Comparison of ENCODE assay signal across 33 cellular contexts in the genomic region with DNA sequence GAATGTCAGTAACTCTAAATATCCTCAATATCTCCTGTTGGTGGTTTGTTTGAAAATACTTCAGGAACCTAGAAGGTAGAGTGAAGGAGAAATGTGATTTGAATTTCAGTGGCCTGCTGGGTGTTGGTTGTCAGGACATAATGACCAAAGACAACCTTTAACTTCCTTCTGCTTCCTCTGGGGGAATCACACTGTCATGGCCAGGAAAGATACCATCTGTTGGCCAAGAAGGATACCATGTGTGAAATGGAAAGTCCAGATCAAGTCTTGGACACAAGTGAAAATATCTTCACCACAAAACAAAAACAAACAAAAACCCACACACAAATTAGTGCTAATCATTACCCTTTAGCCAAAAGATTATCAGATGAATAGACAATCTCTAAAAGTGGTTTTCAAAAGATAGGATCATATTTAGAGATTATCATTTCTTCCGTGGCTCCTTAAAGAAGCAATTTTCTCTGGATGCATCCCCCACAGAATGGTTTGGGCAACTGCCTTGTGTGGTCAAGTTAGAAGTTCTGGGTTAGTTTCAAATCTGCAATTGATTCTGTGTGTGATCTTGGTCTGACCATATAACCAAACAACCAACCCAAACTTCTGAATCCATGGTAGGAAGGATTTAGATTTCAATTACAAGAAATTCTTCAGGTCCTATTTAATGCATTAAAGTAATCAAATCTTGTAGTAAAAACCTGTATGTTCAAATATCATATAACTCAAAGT. TPM values are rescaled to one million over a fixed set of nuclear protein-coding genes. Genes with fewer than 3 reads are reported as not detected.
A peak's percentile ranks its signal among the peaks of the same experiment; 100 is the strongest.
DNase-seq lines count a peak whose midpoint lies in the region; ATAC-seq, FAIRE-seq and TF ChIP-seq lines count a peak whose summit lies in the region.
"Had no signal": no experiment of that assay in that cellular context is flagged by ENCODE, and none has a peak within 500 bp of the region (broad histone marks: within the 10 kb centered on the region; RNA-seq: fewer than 3 reads in every experiment).

No MANE protein-coding gene starts in this region.

- RAD21 ChIA-PET in GM12878 (lab: Charles Lee; ENCODE audit: unreplicated experiment): no interaction called here

- WGBS in GM12878 (ENCODE audit: insufficient coverage, insufficient replicate concordance, low lambda C conversion rate, missing lambda C conversion rate): 100% methylated on average over 1 of the region's 1 CpG

- ATAC-seq in GM19025 (IDR thresholded peaks at IDR 0.05; ENCODE audit: low read depth, unreplicated experiment): peak; percentile 57
- peak; percentile 37 for ATAC-seq in HG02798 (IDR thresholded peaks at IDR 0.05; ENCODE audit: poor library complexity, unreplicated experiment)
- peak; percentile 85 for ATAC-seq in GM12878
- no peak for ATAC-seq in HG03159 (IDR thresholded peaks at IDR 0.05; ENCODE audit: unreplicated experiment)
- no peak for ATAC-seq in HG03025 (IDR thresholded peaks at IDR 0.05; ENCODE audit: low FRiP score, unreplicated experiment)
- ATAC-seq: left colon, T-cell had no signal

- no peak for TF ChIP-seq RAD21 in GM12878 (IDR thresholded peaks at IDR 0.05; ENCODE audit: insufficient read depth, low read depth, low read length)

- no peaks in the 10 kb centered on the region for H3K27me3 ChIP-seq in GM12878 (replicated peaks in 1 of 2; ENCODE audit: control insufficient read depth in 2 of 2, insufficient read depth in 2 of 2, low read length in 1 of 2)
- H3K27me3 ChIP-seq in BE2C: no peaks in the 10 kb centered on the region
- H3K27me3 ChIP-seq: ascending aorta, heart left ventricle, pancreas, SJSA1 had no signal

- CTCF ChIA-PET in GM12878 (lab: Yijun Ruan, JAX): interaction anchor here (0.6 to 1.3 kb wide), 2 partner anchors 33 to 65 kb away, joined by 3 to 4 read pairs; no protein-coding TSS in a partner anchor

- no peak overlapping the region for H3K4me3 Mint-ChIP-seq in progenitor cell of endocrine pancreas (ENCODE audit: low read depth)
- H3K4me3 Mint-ChIP-seq: activated naive CD8-positive, alpha-beta T cell; stimulated activated naive B cell treated with anti-CD40 and anti-IgM and Interleukin-4, amounts not matched to agents 10 μg/mL and 1 μg/mL and 100 μg/mL, for 72 hours; T-cell had no signal

- no peaks in the 10 kb centered on the region for H3K9me3 Mint-ChIP-seq in progenitor cell of endocrine pancreas (ENCODE audit: low read depth)
- H3K9me3 Mint-ChIP-seq: activated T-helper 2 cell treated with anti-CD3 and anti-CD28 coated beads, Interferon-gamma antibody, Interleukin-2, Interleukin-4, amounts not matched to agents 10 μg/mL and 5 μg/mL and 100 μg/mL, durations not matched to agents 14 hours and 24 hours and 36 hours; naive B cell; stimulated activated naive B cell treated with anti-CD40 and anti-IgM and Interleukin-4, amounts not matched to agents 10 μg/mL and 1 μg/mL and 100 μg/mL, for 72 hours; T-cell had no signal

- H3K9ac ChIP-seq in GM12878 (ENCODE audit: control insufficient read depth, insufficient read depth, low read length): no peak overlapping the region

- peak overlapping the region; percentile 43 for H3K27ac Mint-ChIP-seq in progenitor cell of endocrine pancreas
- H3K27ac Mint-ChIP-seq: activated naive CD8-positive, alpha-beta T cell; activated T-helper 2 cell treated with anti-CD3 and anti-CD28 coated beads, Interferon-gamma antibody, Interleukin-2, Interleukin-4, amounts not matched to agents 10 μg/mL and 5 μg/mL and 100 μg/mL, durations not matched to agents 14 hours and 24 hours and 36 hours; T-cell had no signal

- H3K4me3 ChIP-seq in GM12878: no peak overlapping the region
- no peak overlapping the region for H3K4me3 ChIP-seq in BE2C (ENCODE audit: low read depth, low read length)
- H3K4me3 ChIP-seq: ascending aorta, heart left ventricle, pancreas, SJSA1 had no signal

- no peak for TF ChIP-seq CTCF in GM12878 (IDR thresholded peaks at IDR 0.05 in 2 of 3, conservative IDR thresholded peaks at IDR 0.05 in 1 of 3; ENCODE audit: control insufficient read depth in 2 of 3, extremely low read depth in 1 of 3, insufficient read depth in 1 of 3, low read depth in 3 of 3, low read length in 3 of 3)
- TF ChIP-seq CTCF in progenitor cell of endocrine pancreas (IDR thresholded peaks at IDR 0.05; ENCODE audit: unreplicated experiment): no peak
- no peak for TF ChIP-seq CTCF in BE2C (IDR thresholded peaks at IDR 0.05; ENCODE audit: low read depth, low read length)

- DNase-seq in GM12878 (ENCODE audit: low read depth, low spot score) (no peak), progenitor cell of endocrine pancreas (ENCODE audit: low spot score, unreplicated experiment) (no peak), BE2C (no peak)
- DNase-seq: activated CD4-positive, alpha-beta T cell treated with anti-CD3 and anti-CD28 coated beads, Interleukin-2, amount 50 U/mL, for 48 hours; activated CD4-positive, CD25-positive, alpha-beta regulatory T cell; activated CD8-positive, alpha-beta memory T cell treated with anti-CD3 and anti-CD28 coated beads, Interleukin-2, amount 50 U/mL, for 48 hours; central memory CD4-positive, alpha-beta T cell; HCEC 1CT; IMR-90; left colon; mesendoderm; naive B cell; NCI-H1092 treated with DMSO at 0.1 percent for 48 hours; NCI-H2029 treated with DMSO at 0.1 percent for 48 hours; NCI-H2227 treated with DMSO at 0.1 percent for 48 hours; NCI-H69; pancreas; stimulated activated CD4-positive, alpha-beta T cell treated with anti-CD3 and anti-CD28 coated beads, Interleukin-4, amount 100 ng/mL, for 1 hour; stimulated activated naive B cell treated with anti-CD40 and anti-IgM and Interleukin-4, amounts not matched to agents 10 μg/mL and 1 μg/mL and 100 μg/mL, for 72 hours; T-cell had no signal

- no peak overlapping the region for H2AFZ ChIP-seq in GM12878 (ENCODE audit: control insufficient read depth, low read depth, low read length)

- BruUV-seq in GM12878 (replicated peaks; lab: Mats Ljungman, UMichigan): no TSS peak

- H3K4me1 ChIP-seq in GM12878 (ENCODE audit: control insufficient read depth, insufficient read depth, low read length) (peaks cover 2% of the 10 kb centered on the region; the same call in 1 of the 2 replicates), BE2C (no peaks in the 10 kb centered on the region)

- peaks cover 5% of the 10 kb centered on the region for H3K36me3 Mint-ChIP-seq in progenitor cell of endocrine pancreas (ENCODE audit: insufficient read depth)

- no peaks in the 10 kb centered on the region for H3K79me2 ChIP-seq in GM12878 (ENCODE audit: control insufficient read depth, insufficient read depth, low read length)

- no peak for TF ChIP-seq POLR2A in GM12878 (IDR thresholded peaks at IDR 0.05; ENCODE audit: low read depth, low read length)

- H3K27ac ChIP-seq in GM12878 (ENCODE audit: control insufficient read depth, insufficient read depth): no peak overlapping the region
- H3K27ac ChIP-seq: ascending aorta, pancreas, SJSA1 had no signal

- TF ChIP-seq EP300 in GM12878 (IDR thresholded peaks at IDR 0.05; ENCODE audit: borderline replicate concordance in 1 of 2, control insufficient read depth in 1 of 2, low read depth in 2 of 2, low read length in 2 of 2): no peak

- no peaks in the 10 kb centered on the region for H3K27me3 Mint-ChIP-seq in progenitor cell of endocrine pancreas
- H3K27me3 Mint-ChIP-seq: activated naive CD8-positive, alpha-beta T cell; naive B cell; stimulated activated naive B cell treated with anti-CD40 and anti-IgM and Interleukin-4, amounts not matched to agents 10 μg/mL and 1 μg/mL and 100 μg/mL, for 72 hours; T-cell had no signal

- POLR2A ChIA-PET in GM12878 (lab: Charles Lee): no interaction called here

- H4K20me1 ChIP-seq in GM12878 (ENCODE audit: control insufficient read depth, insufficient read depth): no peaks in the 10 kb centered on the region

- no peak overlapping the region for H3K4me2 ChIP-seq in GM12878 (ENCODE audit: control insufficient read depth, insufficient read depth)

- no peaks in the 10 kb centered on the region for H3K9me3 ChIP-seq in GM12878 (replicated peaks; ENCODE audit: control insufficient read depth, insufficient read depth, low read length)
- H3K9me3 ChIP-seq in BE2C: no peaks in the 10 kb centered on the region
- H3K9me3 ChIP-seq: ascending aorta, heart left ventricle, pancreas, SJSA1 had no signal

- in situ Hi-C loops in GM12878 (cut with MboI): no loop called here

- FAIRE-seq in GM12878 (lab: Jason Lieb, UNC): peak; percentile 35
- FAIRE-seq: pancreas, urothelium cell line had no signal

- intact Hi-C loops in GM12878 (cut with micrococcal nuclease; ENCODE audit: unreplicated experiment): no loop called here

- H3K4me1 Mint-ChIP-seq in progenitor cell of endocrine pancreas (ENCODE audit: low read depth): peaks cover 3% of the 10 kb centered on the region

- H3K36me3 ChIP-seq in GM12878 (ENCODE audit: control insufficient read depth in 2 of 2, insufficient read depth in 2 of 2, low read length in 1 of 2) (no peaks in the 10 kb centered on the region), BE2C (no peaks in the 10 kb centered on the region)
- H3K36me3 ChIP-seq: ascending aorta, heart left ventricle, pancreas, SJSA1 had no signal

- SMC1A ChIA-PET in GM12878 (lab: Charles Lee; ENCODE audit: uncharacterized antibody, unreplicated experiment): interaction anchor here (1.4 to 1.5 kb wide), 2 partner anchors 29 to 45 kb away, joined by 3 to 4 read pairs; no protein-coding TSS in a partner anchor

RNA-seq across cellular contexts. Expression of a gene that starts 1.6 kb away (rescaled TPM):
- total RNA-seq in GM12878 (2013; cell fraction: nucleolus; rRNA removed): 36.0 and 38.6 TPM in 2 replicates
- total RNA-seq in GM12878 (2014; rRNA removed) (1.5 and 1.6 TPM in 2 replicates), GM12878 (2014; rRNA removed; fragmentation: Illumina TruSeq; extraction: Trizol) (1.6 and 2.2 TPM in 2 replicates), GM12878 (2021) (1.1 TPM in 2 replicates), progenitor cell of endocrine pancreas (9.6 and 11.0 TPM in 2 replicates)
- polyA plus RNA-seq in GM12878 (2011; ENCODE audit: low read depth): 1.7 TPM
- polyA plus RNA-seq in GM12878 (2011; rRNA removed) (6.3 and 10.2 TPM in 2 replicates), GM12878 (2014; fragmentation: Illumina TruSeq; extraction: Trizol) (1.9 and 3.0 TPM in 2 replicates), GM12878 (2014; fragmentation: Nextera tagmentation; extraction: Ambion mirVana) (under 1 TPM; 0.39 to 0.53 TPM), GM12878 (2014; rRNA removed) (2.6 and 2.8 TPM in 2 replicates), GM12878 (2016; fragmentation: Nextera tagmentation; extraction: Ambion mirVana) (under 1 TPM; 0.42 to 0.43 TPM)
- 1.5 and 1.6 TPM in 2 replicates for polyA plus RNA-seq in GM12878 (2011; cell fraction: cytosol; rRNA removed)
- 24.5 and 29.9 TPM in 2 replicates for polyA plus RNA-seq in GM12878 (2011; cell fraction: nucleus; rRNA removed)
- 2.0 and 2.3 TPM in 2 replicates for polyA plus RNA-seq in GM12878 (2012)
- polyA minus RNA-seq in GM12878 (2011; rRNA and poly(A)+ RNA removed): 4.8 and 5.9 TPM in 2 replicates
- 1.9 TPM in 1 of 2 replicates, not detected in the other for polyA minus RNA-seq in GM12878 (2011; cell fraction: cytosol; rRNA and poly(A)+ RNA removed)
- 5.7 and 11.0 TPM in 2 replicates for polyA minus RNA-seq in GM12878 (2011; cell fraction: nucleus; rRNA and poly(A)+ RNA removed)
- 2.2 TPM for polyA plus RNA-seq in BE2C (2012; ENCODE audit: insufficient read depth, insufficient read length, low read depth)
- polyA plus RNA-seq: CD14-positive monocyte had no signal

RNA-seq across cellular contexts. Expression of a gene that starts 33.6 kb away (rescaled TPM):
- 7.5 and 8.0 TPM in 2 replicates for total RNA-seq in GM12878 (2013; cell fraction: nucleolus; rRNA removed)
- total RNA-seq in GM12878 (2014; rRNA removed) (6.9 and 7.1 TPM in 2 replicates), GM12878 (2014; rRNA removed; fragmentation: Illumina TruSeq; extraction: Trizol) (6.3 and 6.4 TPM in 2 replicates), GM12878 (2021) (10.2 and 11.3 TPM in 2 replicates), progenitor cell of endocrine pancreas (22.0 and 22.1 TPM in 2 replicates)
- 2.4 TPM for polyA plus RNA-seq in GM12878 (2011; ENCODE audit: low read depth)
- polyA plus RNA-seq in GM12878 (2011; rRNA removed) (12.8 and 18.7 TPM in 2 replicates), GM12878 (2014; fragmentation: Illumina TruSeq; extraction: Trizol) (11.0 and 13.9 TPM in 2 replicates), GM12878 (2014; fragmentation: Nextera tagmentation; extraction: Ambion mirVana) (1 to 10 TPM; 2.6 to 4.0 TPM), GM12878 (2014; rRNA removed) (8.7 and 9.8 TPM in 2 replicates), GM12878 (2016; fragmentation: Nextera tagmentation; extraction: Ambion mirVana) (10 to 100 TPM; 15.8 to 20.4 TPM)
- 9.8 and 10.9 TPM in 2 replicates for polyA plus RNA-seq in GM12878 (2011; cell fraction: cytosol; rRNA removed)
- polyA plus RNA-seq in GM12878 (2011; cell fraction: nucleus; rRNA removed): 6.3 and 7.4 TPM in 2 replicates
- polyA plus RNA-seq in GM12878 (2012): 5.1 and 5.8 TPM in 2 replicates
- 8.0 and 10.7 TPM in 2 replicates for polyA minus RNA-seq in GM12878 (2011; rRNA and poly(A)+ RNA removed)
- polyA minus RNA-seq in GM12878 (2011; cell fraction: cytosol; rRNA and poly(A)+ RNA removed): 3.7 and 6.4 TPM in 2 replicates
- 2.9 and 4.9 TPM in 2 replicates for polyA minus RNA-seq in GM12878 (2011; cell fraction: nucleus; rRNA and poly(A)+ RNA removed)
- polyA plus RNA-seq in BE2C (2012; ENCODE audit: insufficient read depth, insufficient read length, low read depth): 9.6 TPM

RNA-seq across cellular contexts. Expression of a gene that starts 56.9 kb away (rescaled TPM):
- 0.25 and 0.54 TPM in 2 replicates for total RNA-seq in GM12878 (2013; cell fraction: nucleolus; rRNA removed)
- total RNA-seq in GM12878 (2014; rRNA removed): 0.06 TPM in 1 of 2 replicates, not detected in the other
- not detected in 2 replicates for total RNA-seq in GM12878 (2014; rRNA removed; fragmentation: Illumina TruSeq; extraction: Trizol)
- total RNA-seq in GM12878 (2021): not detected in 2 replicates
- polyA plus RNA-seq in GM12878 (2011; ENCODE audit: low read depth): not detected
- 0.07 TPM in 1 of 2 replicates, not detected in the other for polyA plus RNA-seq in GM12878 (2011; rRNA removed)
- 0.06 and 0.15 TPM in 2 replicates for polyA plus RNA-seq in GM12878 (2011; cell fraction: cytosol; rRNA removed)
- polyA plus RNA-seq in GM12878 (2011; cell fraction: nucleus; rRNA removed): 0.41 and 0.45 TPM in 2 replicates
- polyA plus RNA-seq in GM12878 (2012): not detected in 2 replicates
- not detected in 2 replicates for polyA plus RNA-seq in GM12878 (2014; fragmentation: Illumina TruSeq; extraction: Trizol)
- polyA plus RNA-seq in GM12878 (2014; fragmentation: Nextera tagmentation; extraction: Ambion mirVana): not detected
- 0.03 TPM in 1 of 2 replicates, not detected in the other for polyA plus RNA-seq in GM12878 (2014; rRNA removed)
- not detected for polyA plus RNA-seq in GM12878 (2016; fragmentation: Nextera tagmentation; extraction: Ambion mirVana)
- polyA minus RNA-seq in GM12878 (2011; rRNA and poly(A)+ RNA removed): 0.77 TPM in 1 of 2 replicates, not detected in the other
- polyA minus RNA-seq in GM12878 (2011; cell fraction: cytosol; rRNA and poly(A)+ RNA removed): not detected in 2 replicates
- polyA minus RNA-seq in GM12878 (2011; cell fraction: nucleus; rRNA and poly(A)+ RNA removed): 1.7 and 2.3 TPM in 2 replicates
- total RNA-seq in progenitor cell of endocrine pancreas: 2.4 and 4.2 TPM in 2 replicates
- not detected for polyA plus RNA-seq in BE2C (2012; ENCODE audit: insufficient read depth, insufficient read length, low read depth)
- total RNA-seq: activated T-helper 2 cell treated with anti-CD3 and anti-CD28 coated beads, Interferon-gamma antibody, Interleukin-2, Interleukin-4, amounts not matched to agents 10 μg/mL and 5 μg/mL and 100 μg/mL, durations not matched to agents 14 hours and 24 hours and 36 hours; ascending aorta; Daoy; dermis blood vessel endothelial cell; IMR-90; SJSA1 had no signal
- polyA plus RNA-seq: CD14-positive monocyte, heart left ventricle had no signal

Comparison
In these comparisons a context has a peak if more than half of its experiments do, and no peak if none do; other contexts are left out.
1. ATAC-seq: peak in GM19025 (single experiment), HG02798 (single experiment) and GM12878 (single experiment); none in HG03159 (single experiment) and HG03025 (single experiment).